ENCODE assay signal across 14 cellular contexts in the genomic region with DNA sequence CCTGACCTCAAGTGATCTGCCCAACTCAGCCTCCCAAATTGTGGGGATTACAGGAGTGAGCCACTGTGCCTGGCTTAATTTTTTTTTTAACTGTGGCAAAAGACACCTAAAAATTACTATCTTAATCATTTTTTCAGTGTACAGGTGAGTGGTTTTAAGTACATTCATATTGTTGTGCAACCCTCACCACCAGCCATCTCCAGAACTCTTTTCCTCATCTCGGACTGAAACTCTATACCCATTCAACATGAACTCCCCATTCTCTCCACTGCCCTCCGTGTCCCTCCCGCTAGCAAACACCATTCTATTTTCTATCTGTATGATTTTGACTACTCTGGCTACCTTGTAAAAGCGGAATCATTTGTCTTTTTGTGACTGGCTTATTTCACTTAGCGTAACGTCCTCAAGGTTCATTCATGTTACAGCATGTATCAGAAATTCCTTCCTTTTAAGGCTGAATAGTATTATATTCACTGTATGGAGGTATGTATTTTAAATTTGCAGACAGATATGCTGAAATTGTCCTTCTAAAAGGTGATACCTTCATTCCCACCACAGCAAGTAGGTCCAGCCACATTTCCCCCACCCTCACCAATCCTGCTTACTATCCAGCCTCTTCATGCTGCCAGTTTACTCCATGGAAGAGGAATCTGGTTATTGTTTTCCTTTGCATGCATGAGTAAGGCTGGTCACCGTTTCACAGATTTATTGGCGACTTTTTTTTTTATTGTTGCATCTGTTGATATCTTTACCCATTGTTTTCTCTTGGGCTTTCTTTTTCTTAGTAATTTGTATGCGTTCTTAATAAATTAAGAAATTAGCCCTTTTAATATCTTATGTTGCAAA.
"Had no signal": no experiment of that assay in that cellular context is flagged by ENCODE, and none has a peak within 500 bp of the region (broad histone marks: within the 10 kb centered on the region; RNA-seq: fewer than 3 reads in every experiment).

No MANE protein-coding gene starts in this region.

- H3K4me3 ChIP-seq: colonic mucosa, lower lobe of right lung, psoas muscle had no signal

- H3K4me1 ChIP-seq: colonic mucosa, lower lobe of right lung, psoas muscle had no signal

- H3K36me3 ChIP-seq: colonic mucosa, lower lobe of right lung, WERI-Rb-1 had no signal

- DNase-seq: activated CD4-positive, alpha-beta memory T cell treated with anti-CD3 and anti-CD28 coated beads, Interleukin-2, amount 10 ng/mL, durations not matched to agents 7 days and 5 days; activated CD4-positive, alpha-beta T cell treated with anti-CD3 and anti-CD28 coated beads for 4 hours; activated effector memory CD4-positive, alpha-beta T cell treated with Interleukin-2 at 50 U/mL for 16 hours; activated naive CD4-positive, alpha-beta T cell treated with anti-CD3 and anti-CD28 coated beads, Interleukin-2, amount 50 U/mL, for 16 hours; activated T-cell treated with anti-CD3 and anti-CD28 coated beads, Interleukin-2, amount 50 U/mL, for 24 hours; central memory CD4-positive, alpha-beta T cell; colonic mucosa; head of caudate nucleus; left cardiac atrium; lower lobe of right lung; psoas muscle; T-helper 1 cell; WERI-Rb-1 had no signal

- H3K9me3 ChIP-seq: colonic mucosa, lower lobe of right lung, psoas muscle had no signal

- H3K27ac ChIP-seq: colonic mucosa, lower lobe of right lung, psoas muscle, WERI-Rb-1 had no signal

- H3K27me3 ChIP-seq: colonic mucosa had no signal

- FAIRE-seq: frontal cortex had no signal
